11 cellular contexts compared by ENCODE assay signal in genomic region chr1:199172286-199173124, GRCh38.
DNase-seq lines count a peak whose midpoint lies in the region; ATAC-seq and TF ChIP-seq lines count a peak whose summit lies in the region.
"Had no signal": no experiment of that assay in that cellular context is flagged by ENCODE, and none has a peak within 500 bp of the region (broad histone marks: within the 10 kb centered on the region; RNA-seq: fewer than 3 reads in every experiment).

No MANE protein-coding gene starts in this region.

- no peak overlapping the region for H3K9ac ChIP-seq in Loucy (ENCODE audit: low read depth, low read length, poor library complexity, severe bottlenecking)

- H3F3A ChIP-seq in Loucy (ENCODE audit: low read depth): peaks cover 4% of the 10 kb centered on the region

- peaks cover 58% of the 10 kb centered on the region for H3K4me1 ChIP-seq in Loucy (ENCODE audit: insufficient read depth, low read length, poor library complexity, severe bottlenecking)

- H3K79me2 ChIP-seq in Loucy (ENCODE audit: insufficient read depth, low read length): no peaks in the 10 kb centered on the region

- H3K9me2 ChIP-seq in Loucy (replicated peaks; ENCODE audit: low read depth, low read length): no peaks in the 10 kb centered on the region

- no peak for TF ChIP-seq CTCF in Loucy (conservative IDR thresholded peaks at IDR 0.05; ENCODE audit: low read length)

- peak; percentile 21 for ATAC-seq in GM19395 (IDR thresholded peaks at IDR 0.05; ENCODE audit: unreplicated experiment)
- ATAC-seq: sciatic nerve had no signal

- no peaks in the 10 kb centered on the region for H3K27me3 ChIP-seq in Loucy (ENCODE audit: insufficient read depth, low read length, poor library complexity, severe bottlenecking)

- no peaks in the 10 kb centered on the region for H4K20me1 ChIP-seq in Loucy (ENCODE audit: insufficient read depth, low read length, poor library complexity, severe bottlenecking)

- H3K4me2 ChIP-seq in Loucy (ENCODE audit: low read depth, low read length, poor library complexity, severe bottlenecking): peak overlapping the region; percentile 67

- H3K4me3 ChIP-seq in Loucy (ENCODE audit: low read length, poor library complexity, severe bottlenecking): peak overlapping the region; percentile 56

- no peak overlapping the region for H3K27ac ChIP-seq in epithelial cell of prostate

- no peaks in the 10 kb centered on the region for H3K36me3 ChIP-seq in Loucy (ENCODE audit: insufficient read depth, low read length)

- DNase-seq in EH (ENCODE audit: low read depth) (peak; percentile 3), epithelial cell of prostate (ENCODE audit: low read depth, low spot score) (peak; percentile 24), OCI-M2 (lab: John Stamatoyannopoulos, UW; ENCODE audit: unreplicated experiment) (no peak), ecto neural progenitor cell (ENCODE audit: low spot score) (no peak), retina (no peak)
- DNase-seq in activated effector memory CD4-positive, alpha-beta T cell treated with Interleukin-2 at 50 U/mL for 16 hours: no peak
- DNase-seq: activated CD4-positive, alpha-beta T cell treated with anti-CD3 and anti-CD28 coated beads, Interleukin-2, amount 50 U/mL, for 1 hour; RPMI8226 had no signal

- no peak overlapping the region for H2AFZ ChIP-seq in Loucy (ENCODE audit: low read length)

- H3K9me3 ChIP-seq in Loucy (ENCODE audit: insufficient read depth, low read depth, low read length): no peaks in the 10 kb centered on the region

Comparison
In these comparisons a context has a peak if more than half of its experiments do, and no peak if none do; other contexts are left out.
1. DNase-seq: peak in EH (single experiment) and epithelial cell of prostate (single experiment); none in OCI-M2 (single experiment), activated effector memory CD4-positive, alpha-beta T cell treated with Interleukin-2 at 50 U/mL for 16 hours (single experiment), ecto neural progenitor cell (single experiment) and retina (single experiment).